ENCODE assay signal across 8 cellular contexts in genomic region chr11:78351193-78351592, GRCh38.
DNase-seq lines count a peak whose midpoint lies in the region; ATAC-seq and TF ChIP-seq lines count a peak whose summit lies in the region.

No MANE protein-coding gene starts in this region.

- H3K9me3 ChIP-seq in SJCRH30 (replicated peaks) (no peaks in the 10 kb centered on the region), liver (ENCODE audit: control insufficient read depth in 4 of 4, low read length in 3 of 4) (no peaks in the 10 kb centered on the region)

- DNase-seq in NCI-H1417 (lab: John Stamatoyannopoulos, UW) (peak; percentile 31 to 81 (median 60)), NCI-H1417 treated with DMSO at 0.1 percent for 48 hours (lab: John Stamatoyannopoulos, UW) (no peak), SJCRH30 (no peak), substantia nigra (lab: John Stamatoyannopoulos, UW) (no peak), cerebellar nuclear complex (lab: John Stamatoyannopoulos, UW) (no peak), AG08395 (ENCODE audit: low spot score) (no peak)

- H3K9ac ChIP-seq in liver (ENCODE audit: low read depth in 1 of 2, low read length in 2 of 2) = no peak overlapping the region

- TF ChIP-seq CTCF in liver (IDR thresholded peaks at IDR 0.05; ENCODE audit: low read depth, low read length, missing input control) = no peak

- H3K4me3 ChIP-seq in SJCRH30 = peak overlapping the region; percentile 37
- no peak overlapping the region for H3K4me3 ChIP-seq in liver (ENCODE audit: low read depth in 1 of 3, low read length in 3 of 3)

- 78% methylated on average over 3 of the region's 3 CpGs for WGBS in liver

- no peak for ATAC-seq in HG03439 (IDR thresholded peaks at IDR 0.05; ENCODE audit: unreplicated experiment)

- no peak for TF ChIP-seq RAD21 in liver (IDR thresholded peaks at IDR 0.05)

- H3K27ac ChIP-seq in SJCRH30 = peak overlapping the region; percentile 79
- peak overlapping the region; percentile 17 to 69 for H3K27ac ChIP-seq in liver (ENCODE audit: low read depth in 1 of 2, low read length in 2 of 2)
- peak overlapping the region; percentile 86 for H3K27ac ChIP-seq in substantia nigra (ENCODE audit: low read depth, low read length, poor library complexity, severe bottlenecking)

- H3K27me3 ChIP-seq in SJCRH30 (no peaks in the 10 kb centered on the region), liver (ENCODE audit: control insufficient read depth in 4 of 4, insufficient read depth in 4 of 4, low read length in 3 of 4) (no peaks in the 10 kb centered on the region)

- no peaks in the 10 kb centered on the region for H3K36me3 ChIP-seq in SJCRH30
- no peaks in the 10 kb centered on the region for H3K36me3 ChIP-seq in liver (ENCODE audit: control insufficient read depth in 4 of 4, insufficient read depth in 3 of 4, low read depth in 1 of 4, low read length in 3 of 4)

- H3K4me1 ChIP-seq in SJCRH30 (peaks cover 22% of the 10 kb centered on the region), liver (ENCODE audit: control insufficient read depth in 4 of 4, insufficient read depth in 4 of 4, low read length in 3 of 4) (peaks cover 0 to 2% (median 0%) of the 10 kb centered on the region in 4 donors)

TF ChIP-seq in liver, 16 proteins besides CTCF, POLR2A, EP300 and RAD21:
- TF ChIP-seq SP1 (IDR thresholded peaks at IDR 0.05) = no peak
- TF ChIP-seq MAX (IDR thresholded peaks at IDR 0.05) = no peak
- TF ChIP-seq HNF4A (conservative IDR thresholded peaks at IDR 0.05) = no peak
- TF ChIP-seq FOXA2 (IDR thresholded peaks at IDR 0.05) = no peak
- TF ChIP-seq NR2F2 (IDR thresholded peaks at IDR 0.05) = no peak
- TF ChIP-seq HNF4G (IDR thresholded peaks at IDR 0.05) = no peak
- TF ChIP-seq GABPA (IDR thresholded peaks at IDR 0.05 in 1 of 2, conservative IDR thresholded peaks at IDR 0.05 in 1 of 2) = no peak
- no peak for TF ChIP-seq TAF1 (conservative IDR thresholded peaks at IDR 0.05)
- TF ChIP-seq REST (IDR thresholded peaks at IDR 0.05) = no peak
- no peak for TF ChIP-seq EGR1 (IDR thresholded peaks at IDR 0.05; ENCODE audit: low read depth in 2 of 2)
TF ChIP-seq in liver: peak in this region for 0.

Comparison
In these comparisons a context has a peak if more than half of its experiments do, and no peak if none do; other contexts are left out.
1. DNase-seq: peak in NCI-H1417 (3 of 3); none in NCI-H1417 treated with DMSO at 0.1 percent for 48 hours (single experiment), SJCRH30 (0 of 2), substantia nigra (0 of 49), cerebellar nuclear complex (0 of 2) and AG08395 (single experiment).
2. Peak in every context shown above with its lines, with median percentiles within 50 percentile points of each other: H3K27ac ChIP-seq.